In the genomic region with DNA sequence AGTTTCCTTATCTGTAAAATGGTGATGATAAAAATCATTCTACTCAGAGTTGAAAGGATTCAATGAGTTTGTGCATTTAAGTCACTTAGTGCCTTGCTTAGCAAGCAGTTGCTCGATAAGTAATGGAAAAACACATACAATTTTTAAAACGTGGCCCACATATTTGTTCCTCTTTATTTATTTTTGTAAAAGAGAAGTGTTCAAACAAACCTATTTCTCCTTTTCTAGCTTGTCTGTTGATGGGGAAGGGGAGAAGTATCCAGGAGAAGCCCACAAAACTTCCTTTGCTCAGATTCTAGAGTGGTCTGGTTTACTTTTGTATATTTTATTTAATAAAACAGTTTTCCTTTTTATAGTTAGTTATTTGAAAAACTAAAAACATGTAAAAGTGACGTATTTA, we compare ENCODE assay signal across 27 cellular contexts. TPM values are rescaled to one million over a fixed set of nuclear protein-coding genes. Genes with fewer than 3 reads are reported as not detected.
"Had no signal": no experiment of that assay in that cellular context is flagged by ENCODE, and none has a peak within 500 bp of the region (broad histone marks: within the 10 kb centered on the region; RNA-seq: fewer than 3 reads in every experiment).

No MANE protein-coding gene starts in this region.

- ATAC-seq: activated naive CD4-positive, alpha-beta T cell treated with anti-CD3 and anti-CD28 coated beads, Interleukin-2, amount 50 U/mL, for 72 hours; activated T-helper 17 cell treated with anti-CD3 and anti-CD28 coated beads, Interleukin-2, amount 50 U/mL, for 72 hours; left lobe of liver; naive thymus-derived CD8-positive, alpha-beta T cell had no signal

- H3K27ac ChIP-seq: neural progenitor cell, upper lobe of left lung had no signal

- H3K27me3 ChIP-seq: neural progenitor cell, upper lobe of left lung had no signal

- H3K36me3 Mint-ChIP-seq: activated naive CD4-positive, alpha-beta T cell treated with anti-CD3 and anti-CD28 coated beads, Interleukin-2, amount 50 U/mL, for 72 hours; brain; mesothelial cell of epicardium; naive thymus-derived CD8-positive, alpha-beta T cell; neural progenitor cell had no signal

- H3K4me3 ChIP-seq: neural progenitor cell, spleen, upper lobe of left lung had no signal

- H3K4me1 ChIP-seq: neural progenitor cell, upper lobe of left lung had no signal

- H3K27me3 Mint-ChIP-seq: activated T-helper 17 cell treated with anti-CD3 and anti-CD28 coated beads, Interleukin-2, amount 50 U/mL, for 72 hours; brain had no signal

- FAIRE-seq: kidney had no signal

- H3K36me3 ChIP-seq: neural progenitor cell, spleen, upper lobe of left lung had no signal

- H3K4me1 Mint-ChIP-seq: brain had no signal

- H3K9ac ChIP-seq: neural progenitor cell had no signal

- H3K9me3 Mint-ChIP-seq: activated naive CD4-positive, alpha-beta T cell treated with anti-CD3 and anti-CD28 coated beads, Interleukin-2, amount 50 U/mL, for 72 hours; activated T-cell treated with anti-CD3 and anti-CD28 coated beads, Interleukin-2, amount 50 U/mL, for 24 hours; activated T-helper 17 cell treated with anti-CD3 and anti-CD28 coated beads, Interleukin-2, amount 50 U/mL, for 72 hours; brain; mesothelial cell of epicardium; naive thymus-derived CD8-positive, alpha-beta T cell had no signal

- H2AFZ ChIP-seq: neural progenitor cell had no signal

- H3K4me3 Mint-ChIP-seq: activated T-cell treated with anti-CD3 and anti-CD28 coated beads, Interleukin-2, amount 50 U/mL, for 24 hours; activated T-helper 17 cell treated with anti-CD3 and anti-CD28 coated beads, Interleukin-2, amount 50 U/mL, for 72 hours; brain; mesothelial cell of epicardium; naive thymus-derived CD8-positive, alpha-beta T cell; neural progenitor cell had no signal

- H3K4me2 ChIP-seq: neural progenitor cell had no signal

- H3K27ac Mint-ChIP-seq: activated naive CD4-positive, alpha-beta T cell treated with anti-CD3 and anti-CD28 coated beads, Interleukin-2, amount 50 U/mL, for 72 hours; activated T-cell treated with anti-CD3 and anti-CD28 coated beads, Interleukin-2, amount 50 U/mL, for 24 hours; activated T-helper 17 cell treated with anti-CD3 and anti-CD28 coated beads, Interleukin-2, amount 50 U/mL, for 72 hours; brain; mesothelial cell of epicardium; naive thymus-derived CD8-positive, alpha-beta T cell; neural progenitor cell had no signal

- DNase-seq: activated CD4-positive, alpha-beta T cell treated with anti-CD3 and anti-CD28 coated beads for 1 hour; activated CD4-positive, alpha-beta T cell treated with anti-CD3 and anti-CD28 coated beads, Interleukin-2, amount 50 U/mL, for 4 hours; activated CD8-positive, alpha-beta memory T cell treated with anti-CD3 and anti-CD28 coated beads for 24 hours; activated CD8-positive, alpha-beta memory T cell treated with anti-CD3 and anti-CD28 coated beads, Interleukin-2, amount 50 U/mL, for 4 hours; activated T-cell treated with anti-CD3 and anti-CD28 coated beads, Interleukin-2, amount 50 U/mL, for 24 hours; aorta; caudate nucleus; dermis blood vessel endothelial cell; effector CD8-positive, alpha-beta T cell; erythroblast; foreskin fibroblast; kidney; naive thymus-derived CD8-positive, alpha-beta T cell; retina; spleen; stimulated activated CD4-positive, alpha-beta T cell treated with anti-CD3 and anti-CD28 coated beads, Interleukin-4, amount 100 ng/mL, for 1 hour; stimulated activated naive CD4-positive, alpha-beta T cell treated with Interleukin-2 at 50 U/mL for 16 hours; upper lobe of left lung had no signal

- H3K9me3 ChIP-seq: spleen, upper lobe of left lung had no signal

RNA-seq across cellular contexts. Expression of a gene that starts 3.3 kb away (rescaled TPM):
- total RNA-seq: dermis blood vessel endothelial cell; fibroblast of lung; glomerular endothelial cell; lung microvascular endothelial cell; mesothelial cell of epicardium; naive thymus-derived CD8-positive, alpha-beta T cell had no signal
- polyA plus RNA-seq: fibroblast of lung had no signal
